In genomic region chr13:36752673-36753072, GRCh38 we compare ENCODE assay signal across 18 cellular contexts.
DNase-seq lines count a peak whose midpoint lies in the region; ATAC-seq, FAIRE-seq and TF ChIP-seq lines count a peak whose summit lies in the region.
"Had no signal": no experiment of that assay in that cellular context is flagged by ENCODE, and none has a peak within 500 bp of the region (broad histone marks: within the 10 kb centered on the region; RNA-seq: fewer than 3 reads in every experiment).

No MANE protein-coding gene starts in this region.

- no peak for ATAC-seq in SK-N-SH treated with all-trans-retinoic acid at 6 μM for 48 hours
- ATAC-seq: A549, GM23338 had no signal

- DNase-seq in SK-N-SH, result no peak
- DNase-seq in amniotic epithelial cell (ENCODE audit: low read depth), result peak; percentile 35
- DNase-seq in fibroblast of mammary gland (ENCODE audit: low read depth), result peak; percentile 21
- DNase-seq in putamen (ENCODE audit: low spot score), result no peak
- DNase-seq in GM19239 (ENCODE audit: insufficient read length, low spot score), result no peak
- no peak for DNase-seq in activated effector memory CD4-positive, alpha-beta T cell treated with Interleukin-2 at 50 U/mL for 16 hours
- DNase-seq: CD4-positive, alpha-beta memory T cell; DMS79 treated with DMSO at 0.1 percent for 48 hours; GF-D8; HCEC 1CT; HFFc6 had no signal

- CTCF ChIA-PET in SK-N-SH (lab: Yijun Ruan, JAX), result interaction anchor here (1.8 to 1.9 kb wide), 2 partner anchors 16 to 17 kb away, joined by 4 to 6 read pairs; no protein-coding TSS in a partner anchor

- no peaks in the 10 kb centered on the region for H3K4me1 ChIP-seq in SK-N-SH (ENCODE audit: control insufficient read depth in 1 of 2, insufficient read depth in 2 of 2, low read depth in 1 of 2, low read length in 1 of 2)
- H3K4me1 ChIP-seq: A549, BLaER1 had no signal

- no peaks in the 10 kb centered on the region for H3K79me2 ChIP-seq in SK-N-SH (ENCODE audit: insufficient read depth)

- no peak for FAIRE-seq in GM19239 (lab: Jason Lieb, UNC)
- FAIRE-seq: A549, H54, HTR-8/SVneo had no signal

- no peaks in the 10 kb centered on the region for H4K20me1 ChIP-seq in SK-N-SH (ENCODE audit: insufficient read depth)
- H4K20me1 ChIP-seq: BLaER1 had no signal

- H3K4me2 ChIP-seq in SK-N-SH, result no peak overlapping the region
- H3K4me2 ChIP-seq: A549, BLaER1, GM23338 had no signal

- no peak overlapping the region for H3K27ac ChIP-seq in SK-N-SH (ENCODE audit: low read depth in 2 of 2, low read length in 1 of 2)
- H3K27ac ChIP-seq: 22Rv1, A549, BLaER1 had no signal

- H3K27me3 ChIP-seq in SK-N-SH (ENCODE audit: insufficient read depth), result no peaks in the 10 kb centered on the region
- H3K27me3 ChIP-seq: BLaER1 had no signal

- H3K36me3 ChIP-seq in SK-N-SH (replicated peaks in 1 of 2; ENCODE audit: control insufficient read depth in 1 of 2, insufficient read depth in 2 of 2, low read length in 1 of 2), result no peaks in the 10 kb centered on the region
- H3K36me3 ChIP-seq: BLaER1 had no signal

- WGBS in SK-N-SH (ENCODE audit: low lambda C conversion rate), result 29% methylated on average over 2 of the region's 2 CpGs

- no peak for TF ChIP-seq RAD21 in SK-N-SH (IDR thresholded peaks at IDR 0.05; ENCODE audit: low read length)

- H3K9me2 ChIP-seq in SK-N-SH, result no peaks in the 10 kb centered on the region

- no peak overlapping the region for H3K9ac ChIP-seq in SK-N-SH
- H3K9ac ChIP-seq: BLaER1 had no signal

- H3F3A ChIP-seq in SK-N-SH (replicated peaks; ENCODE audit: insufficient read depth), result peaks cover 5% of the 10 kb centered on the region

- H2AFZ ChIP-seq in SK-N-SH (ENCODE audit: low read depth), result no peak overlapping the region; the same call in 1 of the 2 replicates
- H2AFZ ChIP-seq: GM23338 had no signal

- TF ChIP-seq CTCF in SK-N-SH (IDR thresholded peaks at IDR 0.05), result no peak
- TF ChIP-seq CTCF in fibroblast of mammary gland (conservative IDR thresholded peaks at IDR 0.05; ENCODE audit: control insufficient read depth, insufficient read depth, low read depth, low read length), result no peak

- POLR2A ChIA-PET in SK-N-SH (lab: Yijun Ruan, JAX), result no interaction called here

- no peak for TF ChIP-seq EP300 in SK-N-SH (IDR thresholded peaks at IDR 0.05; ENCODE audit: borderline replicate concordance in 1 of 2, low read depth in 1 of 2, low read length in 1 of 2)

- H3K4me3 ChIP-seq in SK-N-SH (ENCODE audit: low read depth in 2 of 2, low read length in 1 of 2) (no peak overlapping the region), fibroblast of mammary gland (ENCODE audit: control insufficient read depth, low read depth, low read length) (no peak overlapping the region)
- H3K4me3 ChIP-seq: A549, BLaER1, GM23338 had no signal

- no peaks in the 10 kb centered on the region for H3K9me3 ChIP-seq in SK-N-SH
- H3K9me3 ChIP-seq: A549, BLaER1 had no signal

TF ChIP-seq in SK-N-SH treated with all-trans-retinoic acid at 6 μM for 48 hours, 23 proteins besides CTCF, POLR2A, EP300 and RAD21:
- TF ChIP-seq ZNF8 (CRISPR knock-in tag; IDR thresholded peaks at IDR 0.05), result no peak
- no peak for TF ChIP-seq GLIS3 (CRISPR knock-in tag; IDR thresholded peaks at IDR 0.05)
- TF ChIP-seq RARB (CRISPR knock-in tag; IDR thresholded peaks at IDR 0.05), result no peak
- no peak for TF ChIP-seq ESRRG (CRISPR knock-in tag; IDR thresholded peaks at IDR 0.05)
- no peak for TF ChIP-seq TSHZ2 (CRISPR knock-in tag; IDR thresholded peaks at IDR 0.05)
- no peak for TF ChIP-seq CREB5 (CRISPR knock-in tag; IDR thresholded peaks at IDR 0.05; ENCODE audit: low read depth)
- TF ChIP-seq ISL1 (CRISPR knock-in tag; IDR thresholded peaks at IDR 0.05), result peak; percentile 51
- TF ChIP-seq OSR1 (CRISPR knock-in tag; IDR thresholded peaks at IDR 0.05), result no peak
- no peak for TF ChIP-seq BACH2 (CRISPR knock-in tag; IDR thresholded peaks at IDR 0.05; ENCODE audit: borderline replicate concordance)
TF ChIP-seq in SK-N-SH treated with all-trans-retinoic acid at 6 μM for 48 hours: peak in this region for 1.

TF ChIP-seq in SK-N-SH, 30 proteins besides CTCF, POLR2A, EP300 and RAD21:
- no peak for TF ChIP-seq GATA2 (CRISPR knock-in tag; IDR thresholded peaks at IDR 0.05)
- TF ChIP-seq TEAD4 (IDR thresholded peaks at IDR 0.05; ENCODE audit: borderline replicate concordance, insufficient read depth), result no peak
- TF ChIP-seq RFX5 (IDR thresholded peaks at IDR 0.05; ENCODE audit: low read length), result no peak
- no peak for TF ChIP-seq GABPA (IDR thresholded peaks at IDR 0.05; ENCODE audit: low read depth)
- no peak for TF ChIP-seq USF1 (IDR thresholded peaks at IDR 0.05; ENCODE audit: borderline replicate concordance, low read depth)
- no peak for TF ChIP-seq FOSL2 (IDR thresholded peaks at IDR 0.05; ENCODE audit: borderline replicate concordance, low read depth)
- no peak for TF ChIP-seq RCOR1 (IDR thresholded peaks at IDR 0.05; ENCODE audit: low read length)

Comparison
In these comparisons a context has a peak if more than half of its experiments do, and no peak if none do; other contexts are left out.
1. DNase-seq: peak in amniotic epithelial cell (single experiment) and fibroblast of mammary gland (single experiment); none in SK-N-SH (single experiment), putamen (single experiment), GM19239 (single experiment) and activated effector memory CD4-positive, alpha-beta T cell treated with Interleukin-2 at 50 U/mL for 16 hours (single experiment).